Comparison of ENCODE assay signal across 1 cellular context in genomic region chr18:55487997-55488396, GRCh38.
TF ChIP-seq lines count a peak whose summit lies in the region.

No MANE protein-coding gene starts in this region.

TF ChIP-seq in HepG2, 621 proteins besides CTCF, POLR2A, EP300 and RAD21 (continued from another document):
- no peak for TF ChIP-seq ELK4 (CRISPR knock-in tag; IDR thresholded peaks at IDR 0.05; ENCODE audit: borderline replicate concordance)
- TF ChIP-seq IKZF1 (IDR thresholded peaks at IDR 0.05) = no peak
- no peak for TF ChIP-seq TOPORS (CRISPR knock-in tag; IDR thresholded peaks at IDR 0.05)
- TF ChIP-seq FOXO1 (CRISPR knock-in tag; IDR thresholded peaks at IDR 0.05) = no peak
- TF ChIP-seq TFDP2 (CRISPR knock-in tag; IDR thresholded peaks at IDR 0.05) = no peak
- TF ChIP-seq FOXK2 (IDR thresholded peaks at IDR 0.05) = no peak
- no peak for TF ChIP-seq RBM22 (optimal IDR thresholded peaks at IDR 0.05; ENCODE audit: low read length)
- TF ChIP-seq GATAD2A (CRISPR knock-in tag; IDR thresholded peaks at IDR 0.05) = no peak
- no peak for TF ChIP-seq ZBTB7B (CRISPR knock-in tag; IDR thresholded peaks at IDR 0.05)
- no peak for TF ChIP-seq ARHGAP35 (CRISPR knock-in tag; IDR thresholded peaks at IDR 0.05; ENCODE audit: borderline replicate concordance)
- TF ChIP-seq EED (CRISPR knock-in tag; IDR thresholded peaks at IDR 0.05) = no peak
TF ChIP-seq in HepG2: peak in this region for 0.
